14 cellular contexts compared by ENCODE assay signal in the genomic region with DNA sequence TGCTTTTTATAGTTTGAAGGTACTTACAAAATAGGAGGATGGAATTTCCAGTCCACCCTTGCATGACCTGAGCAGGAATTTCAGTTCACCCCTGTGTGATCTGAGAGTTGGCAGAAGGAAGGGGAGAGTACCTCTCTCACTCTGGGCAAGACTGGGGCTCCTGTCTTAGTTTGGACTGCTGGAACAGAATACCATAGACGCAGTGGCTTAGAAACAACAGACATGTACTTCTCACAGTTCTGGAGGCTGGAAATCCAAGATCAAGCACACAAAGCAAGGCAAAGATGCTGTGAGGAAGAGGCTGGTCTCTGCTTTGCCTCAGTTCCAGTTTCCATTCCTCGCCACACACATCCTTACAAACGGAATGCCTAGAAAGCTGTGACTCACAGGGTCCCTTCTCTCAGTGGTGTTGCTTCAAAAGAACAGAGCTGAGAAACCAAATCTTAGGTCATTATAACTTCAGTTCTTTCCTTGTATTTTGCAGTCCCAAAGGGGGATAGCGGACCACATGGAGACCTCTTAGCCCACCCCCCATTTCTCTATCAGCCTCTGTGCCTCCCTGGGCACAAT.
A peak's percentile ranks its signal among the peaks of the same experiment; 100 is the strongest.
DNase-seq lines count a peak whose midpoint lies in the region; TF ChIP-seq lines count a peak whose summit lies in the region.
"Had no signal": no experiment of that assay in that cellular context is flagged by ENCODE, and none has a peak within 500 bp of the region (broad histone marks: within the 10 kb centered on the region; RNA-seq: fewer than 3 reads in every experiment).

No MANE protein-coding gene starts in this region.

- H3K4me3 ChIP-seq in cardiac fibroblast (replicated peaks in 1 of 2; ENCODE audit: low read depth in 2 of 2, low read length in 2 of 2) = no peak overlapping the region
- H3K4me3 ChIP-seq: adrenal gland had no signal

- no peak for TF ChIP-seq CTCF in cardiac fibroblast (IDR thresholded peaks at IDR 0.05; ENCODE audit: low read depth, low read length)

- DNase-seq in SIG-M5 treated with dmso at 0.1 percent for 504 hours (lab: John Stamatoyannopoulos, UW; ENCODE audit: unreplicated experiment) (peak; percentile 25), SIG-M5 (lab: John Stamatoyannopoulos, UW) (no peak), cardiac fibroblast (ENCODE audit: low read depth in 2 of 2) (peak; percentile 59 to 63), kidney tubule cell (ENCODE audit: low spot score) (peak; percentile 62), SKM-1 (lab: John Stamatoyannopoulos, UW; ENCODE audit: unreplicated experiment) (no peak), DMS 273 treated with DMSO at 0.1 percent for 48 hours (lab: John Stamatoyannopoulos, UW) (no peak), HPDE6-E6E7 (ENCODE audit: extremely low spot score) (no peak), occipital lobe (lab: John Stamatoyannopoulos, UW) (no peak)
- DNase-seq: activated CD4-positive, alpha-beta T cell treated with anti-CD3 and anti-CD28 coated beads, Interleukin-2, amount 50 U/mL, for 1 hour; activated T-cell treated with anti-CD3 and anti-CD28 coated beads, Interleukin-2, amount 50 U/mL, for 48 hours; natural killer cell; NCI-H1417; NCI-H524 treated with DMSO at 0.1 percent for 48 hours had no signal

Comparison
In these comparisons a context has a peak if more than half of its experiments do, and no peak if none do; other contexts are left out.
1. DNase-seq: peak in SIG-M5 treated with dmso at 0.1 percent for 504 hours (single experiment), cardiac fibroblast (2 of 2) and kidney tubule cell (single experiment); none in SIG-M5 (single experiment), SKM-1 (single experiment), DMS 273 treated with DMSO at 0.1 percent for 48 hours (single experiment), HPDE6-E6E7 (single experiment) and occipital lobe (single experiment).